Comparison of ENCODE assay signal across 8 cellular contexts in genomic region chr2:201233192-201234166, GRCh38.
DNase-seq lines count a peak whose midpoint lies in the region; ATAC-seq and TF ChIP-seq lines count a peak whose summit lies in the region.

No MANE protein-coding gene starts in this region.

- no peaks in the 10 kb centered on the region for H3K27me3 ChIP-seq in OCI-LY3 (ENCODE audit: low read depth, low read length)

- DNase-seq in DMS79 treated with DMSO at 0.1 percent for 48 hours (lab: John Stamatoyannopoulos, UW): peak; percentile 96
- DNase-seq in HUDEP-2 (lab: John Stamatoyannopoulos, UW; ENCODE audit: unreplicated experiment in 76 of 76): peak in 75 of 76 experiments; percentile 5 to 90 (median 77)
- DNase-seq in activated T-cell treated with anti-CD3 and anti-CD28 coated beads for 48 hours (ENCODE audit: low read depth): peak; percentile 82
- DNase-seq in globus pallidus (ENCODE audit: low spot score): peak; percentile 28
- DNase-seq in epidermal melanocyte (ENCODE audit: insufficient read length, low spot score): no peak

- H3K27ac ChIP-seq in OCI-LY3 (ENCODE audit: low read length) (peak overlapping the region; percentile 88), skin epidermis (peak overlapping the region in 20 of 21 experiments; percentile 13 to 92 (median 76))

- H3K4me3 ChIP-seq in OCI-LY3 (ENCODE audit: low read length): peak overlapping the region; percentile 90
- peak overlapping the region; percentile 33 to 55 (median 38) for H3K4me3 ChIP-seq in skin epidermis

- H3K9ac ChIP-seq in OCI-LY3 (ENCODE audit: low read length): peak overlapping the region; percentile 92

- peaks cover 16% of the 10 kb centered on the region for H3K36me3 ChIP-seq in OCI-LY3 (replicated peaks; ENCODE audit: low read depth, low read length)

- ATAC-seq in GM21447 (IDR thresholded peaks at IDR 0.05; ENCODE audit: unreplicated experiment): peak; percentile 93

- H3K4me2 ChIP-seq in OCI-LY3 (ENCODE audit: low read length): peak overlapping the region; percentile 71

- TF ChIP-seq CTCF in OCI-LY3 (IDR thresholded peaks at IDR 0.05; ENCODE audit: low read depth, low read length): no peak

- H3K9me3 ChIP-seq in OCI-LY3 (ENCODE audit: insufficient read depth, low read length): no peaks in the 10 kb centered on the region

- H3K79me2 ChIP-seq in OCI-LY3 (ENCODE audit: low read length): peaks cover 50% of the 10 kb centered on the region

- peaks cover 22% of the 10 kb centered on the region for H4K20me1 ChIP-seq in OCI-LY3 (ENCODE audit: insufficient read depth, low read length)

- H2AFZ ChIP-seq in OCI-LY3 (ENCODE audit: low read depth, low read length): peak overlapping the region; percentile 76

- H3K4me1 ChIP-seq in OCI-LY3 (ENCODE audit: low read length): peaks cover 36% of the 10 kb centered on the region
